ENCODE assay signal across 16 cellular contexts in genomic region chr3:72473156-72473555, GRCh38. TPM values are rescaled to one million over a fixed set of nuclear protein-coding genes. Genes with fewer than 3 reads are reported as not detected.
A peak's percentile ranks its signal among the peaks of the same experiment; 100 is the strongest.
DNase-seq lines count a peak whose midpoint lies in the region; ATAC-seq and TF ChIP-seq lines count a peak whose summit lies in the region.
"Had no signal": no experiment of that assay in that cellular context is flagged by ENCODE, and none has a peak within 500 bp of the region (broad histone marks: within the 10 kb centered on the region; RNA-seq: fewer than 3 reads in every experiment).

No MANE protein-coding gene starts in this region.

- no peak overlapping the region for H3K4ac ChIP-seq in H9 (ENCODE audit: low read depth, low read length)

- H2BK5ac ChIP-seq in H9 (ENCODE audit: insufficient read length, low read length): no peak overlapping the region

- DNase-seq in activated CD8-positive, alpha-beta memory T cell treated with anti-CD3 and anti-CD28 coated beads, Interleukin-2, amount 10 ng/mL, durations not matched to agents 7 days and 5 days: no peak
- DNase-seq in activated CD8-positive, alpha-beta memory T cell treated with anti-CD3 and anti-CD28 coated beads, Interleukin-2, amount 50 U/mL, for 4 hours: no peak
- DNase-seq in memory B cell (ENCODE audit: low spot score in 2 of 2): no peak
- DNase-seq in H9: no peak
- DNase-seq in AG08395 (ENCODE audit: low spot score): no peak
- DNase-seq in thyroid gland: no peak
- DNase-seq: activated CD4-positive, alpha-beta T cell treated with anti-CD3 and anti-CD28 coated beads, Interleukin-2, amount 10 ng/mL, durations not matched to agents 7 days and 5 days; DMS53; Kasumi-1; NCI-H510A treated with DMSO at 0.1 percent for 48 hours; SK-N-SH had no signal

- H3K27me3 ChIP-seq in H9 (ENCODE audit: insufficient read depth, low read length) (no peaks in the 10 kb centered on the region), thyroid gland (no peaks in the 10 kb centered on the region)
- H3K27me3 ChIP-seq: ascending aorta had no signal

- ATAC-seq in activated CD8-positive, alpha-beta memory T cell treated with anti-CD3 and anti-CD28 coated beads, Interleukin-2, amount 10 ng/mL, durations not matched to agents 7 days and 5 days: peak; percentile 38
- peak; percentile 83 for ATAC-seq in GM21576 (IDR thresholded peaks at IDR 0.05; ENCODE audit: unreplicated experiment)
- peak; percentile 71 for ATAC-seq in HG03103 (IDR thresholded peaks at IDR 0.05; ENCODE audit: low read depth, unreplicated experiment)
- ATAC-seq in memory B cell (ENCODE audit: low read depth): peak; percentile 35

- H3K4me1 ChIP-seq in H9 (ENCODE audit: insufficient read depth, low read length) (no peaks in the 10 kb centered on the region), thyroid gland (no peaks in the 10 kb centered on the region)
- H3K4me1 ChIP-seq: ascending aorta had no signal

- H3T11ph ChIP-seq in H9 (ENCODE audit: low read length): no peak overlapping the region

- H3K27me3 Mint-ChIP-seq in activated CD8-positive, alpha-beta memory T cell treated with anti-CD3 and anti-CD28 coated beads, Interleukin-2, amount 10 ng/mL, durations not matched to agents 7 days and 5 days: no peaks in the 10 kb centered on the region
- H3K27me3 Mint-ChIP-seq in memory B cell: peaks cover 4% of the 10 kb centered on the region
- H3K27me3 Mint-ChIP-seq in H9 (ENCODE audit: low read depth): peaks cover 2% of the 10 kb centered on the region; the same call in 1 of the 2 replicates
- H3K27me3 Mint-ChIP-seq: activated CD4-positive, alpha-beta T cell treated with anti-CD3 and anti-CD28 coated beads, Interleukin-2, amount 10 ng/mL, durations not matched to agents 7 days and 5 days had no signal

- peaks cover 26% of the 10 kb centered on the region for H3K4me1 Mint-ChIP-seq in activated CD8-positive, alpha-beta memory T cell treated with anti-CD3 and anti-CD28 coated beads, Interleukin-2, amount 10 ng/mL, durations not matched to agents 7 days and 5 days
- H3K4me1 Mint-ChIP-seq in memory B cell (no peaks in the 10 kb centered on the region), H9 (peaks cover 5 to 6% of the 10 kb centered on the region in 2 experiments)

- no peak overlapping the region for H3K4me3 Mint-ChIP-seq in activated CD8-positive, alpha-beta memory T cell treated with anti-CD3 and anti-CD28 coated beads, Interleukin-2, amount 10 ng/mL, durations not matched to agents 7 days and 5 days
- no peak overlapping the region for H3K4me3 Mint-ChIP-seq in memory B cell
- H3K4me3 Mint-ChIP-seq in H9: no peak overlapping the region
- H3K4me3 Mint-ChIP-seq: activated CD4-positive, alpha-beta T cell treated with anti-CD3 and anti-CD28 coated beads, Interleukin-2, amount 10 ng/mL, durations not matched to agents 7 days and 5 days had no signal

- H3K18ac ChIP-seq in H9 (ENCODE audit: insufficient read length, low read depth, low read length): no peak overlapping the region

- no peak overlapping the region for H2BK12ac ChIP-seq in H9 (ENCODE audit: insufficient read length, low read depth, low read length)

- no peak overlapping the region for H3K9ac ChIP-seq in H9 (ENCODE audit: extremely low read depth, insufficient read length, low read length)
- H3K9ac ChIP-seq: SK-N-SH had no signal

- H2BK20ac ChIP-seq in H9 (ENCODE audit: low read depth, low read length, poor library complexity, severe bottlenecking): no peak overlapping the region

- H3K23ac ChIP-seq in H9 (ENCODE audit: insufficient read length, low read depth, low read length): no peak overlapping the region

- no peak overlapping the region for H3K56ac ChIP-seq in H9 (ENCODE audit: insufficient read length, low read depth, low read length)

- CTCF ChIA-PET in activated CD8-positive, alpha-beta memory T cell treated with anti-CD3 and anti-CD28 coated beads, Interleukin-2, amount 10 ng/mL, durations not matched to agents 7 days and 5 days (lab: Charles Lee): no interaction called here

- no peaks in the 10 kb centered on the region for H3K79me2 ChIP-seq in H9 (ENCODE audit: insufficient read depth, low read length)

- H3K23me2 ChIP-seq in H9 (ENCODE audit: insufficient read length, low read depth, low read length, poor library complexity, severe bottlenecking): no peaks in the 10 kb centered on the region

- no peak overlapping the region for H2BK120ac ChIP-seq in H9 (ENCODE audit: low read depth, low read length, poor library complexity, severe bottlenecking)

- no peaks in the 10 kb centered on the region for H3K36me3 ChIP-seq in thyroid gland
- H3K36me3 ChIP-seq: ascending aorta had no signal

- H2BK15ac ChIP-seq in H9 (ENCODE audit: low read depth, low read length): no peak overlapping the region

- H3K4me2 ChIP-seq in H9 (ENCODE audit: insufficient read depth, insufficient read length, low read length): no peak overlapping the region
- H3K4me2 ChIP-seq: SK-N-SH had no signal

- no peak overlapping the region for H2AK5ac ChIP-seq in H9 (ENCODE audit: insufficient read length, low read length)

- peak overlapping the region; percentile 11 for H3K27ac Mint-ChIP-seq in activated CD8-positive, alpha-beta memory T cell treated with anti-CD3 and anti-CD28 coated beads, Interleukin-2, amount 10 ng/mL, durations not matched to agents 7 days and 5 days
- H3K27ac Mint-ChIP-seq in memory B cell (no peak overlapping the region), H9 (no peak overlapping the region)
- H3K27ac Mint-ChIP-seq: activated CD4-positive, alpha-beta T cell treated with anti-CD3 and anti-CD28 coated beads, Interleukin-2, amount 10 ng/mL, durations not matched to agents 7 days and 5 days had no signal

- H3K9me3 ChIP-seq in H9 (ENCODE audit: control insufficient read depth, low read depth, low read length): no peaks in the 10 kb centered on the region
- H3K9me3 ChIP-seq in thyroid gland: no peaks in the 10 kb centered on the region
- H3K9me3 ChIP-seq: ascending aorta, SK-N-SH had no signal

- TF ChIP-seq CTCF in H9 (conservative IDR thresholded peaks at IDR 0.05) (no peak), thyroid gland (IDR thresholded peaks at IDR 0.05) (no peak)

- no peak overlapping the region for H4K5ac ChIP-seq in H9 (ENCODE audit: insufficient read length, low read depth, low read length)

- peaks cover 11% of the 10 kb centered on the region for H3K36me3 Mint-ChIP-seq in activated CD8-positive, alpha-beta memory T cell treated with anti-CD3 and anti-CD28 coated beads, Interleukin-2, amount 10 ng/mL, durations not matched to agents 7 days and 5 days
- H3K36me3 Mint-ChIP-seq in memory B cell (no peaks in the 10 kb centered on the region), H9 (ENCODE audit: insufficient read depth in 1 of 3, low read depth in 3 of 3) (no peaks in the 10 kb centered on the region)

- H4K91ac ChIP-seq in H9 (ENCODE audit: insufficient read length, low read depth, low read length): no peak overlapping the region

- intact Hi-C loops in thyroid gland (cut with DNase I): no loop called here

- peaks cover 2% of the 10 kb centered on the region for H3K9me3 Mint-ChIP-seq in activated CD8-positive, alpha-beta memory T cell treated with anti-CD3 and anti-CD28 coated beads, Interleukin-2, amount 10 ng/mL, durations not matched to agents 7 days and 5 days (ENCODE audit: low read depth)
- H3K9me3 Mint-ChIP-seq in memory B cell: no peaks in the 10 kb centered on the region
- H3K9me3 Mint-ChIP-seq in H9: no peaks in the 10 kb centered on the region

- H3K27ac ChIP-seq in H9 (ENCODE audit: insufficient read length, low read depth, low read length) (no peak overlapping the region), thyroid gland (no peak overlapping the region)
- H3K27ac ChIP-seq: ascending aorta, epithelial cell of prostate, skin epidermis had no signal

- no peak overlapping the region for H4K8ac ChIP-seq in H9 (replicated peaks; ENCODE audit: insufficient read length, low read depth, low read length)

- no peak overlapping the region for H2AFZ ChIP-seq in H9 (ENCODE audit: low read length)

- TF ChIP-seq POLR2A in thyroid gland (IDR thresholded peaks at IDR 0.05): no peak

- H3K79me1 ChIP-seq in H9 (ENCODE audit: insufficient read depth, low read depth, low read length, poor library complexity, severe bottlenecking): no peaks in the 10 kb centered on the region

- no peak overlapping the region for H3K4me3 ChIP-seq in thyroid gland (replicated peaks in 1 of 3)
- H3K4me3 ChIP-seq: ascending aorta, skin epidermis had no signal

- H3K14ac ChIP-seq in H9 (ENCODE audit: insufficient read depth, low read length): no peak overlapping the region

- no CpG with 5 or more reads among the region's 5 CpGs for WGBS in H9 (ENCODE audit: extremely low coverage, insufficient read length, low lambda C conversion rate)
- WGBS in thyroid gland, 2 donors: 73 to 74% methylated on average over 5 of the region's 5 CpGs

- H4K20me1 ChIP-seq in H9 (ENCODE audit: control insufficient read depth, insufficient read depth, insufficient read length): no peaks in the 10 kb centered on the region

RNA-seq across cellular contexts. Expression of gene RYBP, which starts 26.7 kb away (rescaled TPM):
- 10 to 100 TPM; 11.7 to 17.9 TPM for total RNA-seq in activated CD8-positive, alpha-beta memory T cell treated with anti-CD3 and anti-CD28 coated beads, Interleukin-2, amount 10 ng/mL, durations not matched to agents 7 days and 5 days
- total RNA-seq in H9 (2021) (18.8 and 19.7 TPM in 2 replicates), thyroid gland (10 to 100 TPM in 3 of 4 donors, 1 to 10 TPM in 1; 9.5 to 13.6 (median 11.0) TPM)
